8 cellular contexts compared by ENCODE assay signal in the genomic region with DNA sequence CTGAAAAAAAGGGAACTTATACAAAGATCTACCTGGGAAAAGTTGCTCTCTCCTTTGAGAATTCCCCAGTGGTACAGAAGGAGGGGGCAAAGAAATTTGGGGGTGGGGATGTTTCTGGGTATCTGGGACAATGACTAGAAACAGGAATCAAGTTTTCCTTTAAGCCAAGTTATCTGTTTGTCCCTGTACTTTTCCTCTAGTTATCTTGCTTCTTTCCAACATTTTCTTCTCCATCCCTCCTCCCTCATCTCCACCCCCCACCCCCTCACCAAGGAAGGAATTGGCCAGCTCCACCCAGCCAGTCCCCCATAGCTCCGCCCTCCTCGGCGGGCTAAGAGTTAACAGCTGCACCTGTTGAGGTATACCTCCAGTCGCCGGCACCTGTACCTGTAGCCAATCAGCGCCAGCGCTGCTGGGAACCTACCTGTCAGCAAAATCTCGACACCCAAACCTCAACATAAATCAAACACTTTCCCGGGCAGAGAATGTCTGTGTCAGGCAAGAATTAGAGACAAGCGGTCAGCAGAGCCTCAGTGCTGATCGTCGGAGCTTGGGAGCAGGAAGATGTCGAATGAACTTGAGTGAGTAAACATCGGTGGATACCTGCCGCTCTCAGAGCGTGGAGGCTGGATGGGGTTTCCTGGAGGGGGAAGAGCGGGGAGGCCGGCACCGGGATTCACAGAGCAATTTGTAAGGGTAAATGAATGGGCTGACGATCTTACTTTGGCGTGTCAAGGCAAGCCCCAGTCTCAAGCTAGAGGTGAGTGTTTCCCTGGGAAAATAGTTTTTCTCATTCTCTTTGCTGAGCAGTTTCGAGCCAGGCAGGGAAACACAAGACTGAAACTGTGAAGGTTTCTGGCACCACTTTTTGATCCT. TPM values are rescaled to one million over a fixed set of nuclear protein-coding genes. Genes with fewer than 3 reads are reported as not detected.
DNase-seq lines count a peak whose midpoint lies in the region; ATAC-seq, FAIRE-seq and TF ChIP-seq lines count a peak whose summit lies in the region.

A gene (plus strand): TSS at position 370 of the 876 bp plus-strand sequence. CDS start 195 bp downstream, at position 565.

- H3K27me3 Mint-ChIP-seq in naive B cell: peaks cover 66 to 76% (median 68%) of the 10 kb centered on the region in 3 donors

- no peaks in the 10 kb centered on the region for H3K9me3 Mint-ChIP-seq in naive B cell

- peak; percentile 18 for DNase-seq in Daoy (ENCODE audit: low read depth)
- peak; percentile 45 for DNase-seq in NCI-H2107 (lab: John Stamatoyannopoulos, UW)
- peak; percentile 14 for DNase-seq in central memory CD4-positive, alpha-beta T cell
- no peak for DNase-seq in naive B cell
- no peak for DNase-seq in RKO (ENCODE audit: low spot score)
- no peak for DNase-seq in nucleus accumbens (lab: John Stamatoyannopoulos, UW)
- DNase-seq in H54 (ENCODE audit: insufficient read length, low spot score): no peak
- DNase-seq in activated gamma-delta T cell treated with Interleukin-2 at 50 U/mL for 16 hours: no peak

- peak within 1 kb of the TSS; percentile 0 to 83 (median 69) for H3K4me3 Mint-ChIP-seq in naive B cell

- H3K36me3 Mint-ChIP-seq in naive B cell: no peaks in the 10 kb centered on the region

- no peak for TF ChIP-seq POLR2A in H54 (IDR thresholded peaks at IDR 0.05; ENCODE audit: low read depth, low read length)

- ATAC-seq in naive B cell (ENCODE audit: low read depth in 2 of 2): no peak

- H3K27ac Mint-ChIP-seq in naive B cell: peak within 1 kb of the TSS in 2 of 6 donors; percentile 28 to 48

- peaks cover 18 to 43% (median 40%) of the 10 kb centered on the region in 3 donors for H3K4me1 Mint-ChIP-seq in naive B cell

- no peak for FAIRE-seq in H54 (lab: Jason Lieb, UNC)

RNA-seq across cellular contexts. Expression of the gene that starts here (rescaled TPM):
- not detected in 2 replicates for total RNA-seq in Daoy (2014; rRNA removed; shearing (Covaris generic))
- polyA plus RNA-seq in naive B cell (ENCODE audit: low read depth in 6 of 6): not detected

Comparison
In these comparisons a context has a peak if more than half of its experiments do, and no peak if none do; other contexts are left out.
1. Peak in DNase-seq in Daoy; RNA of the gene not detected or under 1 TPM.
2. DNase-seq: peak in NCI-H2107 (single experiment) and central memory CD4-positive, alpha-beta T cell (single experiment); none in naive B cell (single experiment), RKO (single experiment), nucleus accumbens (0 of 56), H54 (single experiment) and activated gamma-delta T cell treated with Interleukin-2 at 50 U/mL for 16 hours (single experiment).